In the genomic region with DNA sequence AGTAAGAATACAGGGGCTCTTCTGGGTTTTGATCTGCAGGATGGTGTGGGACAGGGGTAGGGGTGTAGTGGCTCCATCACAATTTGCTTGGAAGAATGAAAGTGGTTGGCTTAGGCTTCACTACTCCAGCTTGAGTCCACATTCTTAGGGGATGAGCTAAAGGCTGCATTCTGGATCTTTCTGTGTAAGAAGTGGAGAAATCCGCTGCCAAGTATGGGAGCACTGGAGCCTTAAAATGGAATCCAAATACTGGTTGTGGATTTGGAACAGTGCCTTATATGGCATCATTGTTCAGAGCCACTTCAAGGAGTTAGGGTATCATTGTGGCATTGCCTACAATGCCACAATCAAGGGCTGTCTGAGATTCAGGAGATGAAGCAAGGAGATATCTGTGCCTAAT, we compare ENCODE assay signal across 1 cellular context.
TF ChIP-seq lines count a peak whose summit lies in the region.

No MANE protein-coding gene starts in this region.

TF ChIP-seq in SK-N-SH treated with all-trans-retinoic acid at 6 μM for 48 hours, 23 proteins besides CTCF, POLR2A, EP300 and RAD21 (continued from another document):
- TF ChIP-seq, protein P1, sequence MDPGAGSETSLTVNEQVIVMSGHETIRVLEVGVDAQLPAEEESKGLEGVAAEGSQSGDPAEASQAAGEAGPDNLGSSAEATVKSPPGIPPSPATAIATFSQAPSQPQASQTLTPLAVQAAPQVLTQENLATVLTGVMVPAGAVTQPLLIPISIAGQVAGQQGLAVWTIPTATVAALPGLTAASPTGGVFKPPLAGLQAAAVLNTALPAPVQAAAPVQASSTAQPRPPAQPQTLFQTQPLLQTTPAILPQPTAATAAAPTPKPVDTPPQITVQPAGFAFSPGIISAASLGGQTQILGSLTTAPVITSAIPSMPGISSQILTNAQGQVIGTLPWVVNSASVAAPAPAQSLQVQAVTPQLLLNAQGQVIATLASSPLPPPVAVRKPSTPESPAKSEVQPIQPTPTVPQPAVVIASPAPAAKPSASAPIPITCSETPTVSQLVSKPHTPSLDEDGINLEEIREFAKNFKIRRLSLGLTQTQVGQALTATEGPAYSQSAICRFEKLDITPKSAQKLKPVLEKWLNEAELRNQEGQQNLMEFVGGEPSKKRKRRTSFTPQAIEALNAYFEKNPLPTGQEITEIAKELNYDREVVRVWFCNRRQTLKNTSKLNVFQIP (CRISPR knock-in tag; IDR thresholded peaks at IDR 0.05; ENCODE audit: borderline replicate concordance, low read depth), result no peak
- TF ChIP-seq, protein P2, sequence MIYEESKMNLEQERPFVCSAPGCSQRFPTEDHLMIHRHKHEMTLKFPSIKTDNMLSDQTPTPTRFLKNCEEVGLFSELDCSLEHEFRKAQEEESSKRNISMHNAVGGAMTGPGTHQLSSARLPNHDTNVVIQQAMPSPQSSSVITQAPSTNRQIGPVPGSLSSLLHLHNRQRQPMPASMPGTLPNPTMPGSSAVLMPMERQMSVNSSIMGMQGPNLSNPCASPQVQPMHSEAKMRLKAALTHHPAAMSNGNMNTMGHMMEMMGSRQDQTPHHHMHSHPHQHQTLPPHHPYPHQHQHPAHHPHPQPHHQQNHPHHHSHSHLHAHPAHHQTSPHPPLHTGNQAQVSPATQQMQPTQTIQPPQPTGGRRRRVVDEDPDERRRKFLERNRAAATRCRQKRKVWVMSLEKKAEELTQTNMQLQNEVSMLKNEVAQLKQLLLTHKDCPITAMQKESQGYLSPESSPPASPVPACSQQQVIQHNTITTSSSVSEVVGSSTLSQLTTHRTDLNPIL (CRISPR knock-in tag; IDR thresholded peaks at IDR 0.05; ENCODE audit: low read depth), result no peak
- no peak for TF ChIP-seq CSDC2 (CRISPR knock-in tag; IDR thresholded peaks at IDR 0.05)
